In genomic region chr21:41726630-41726969, GRCh38 we compare ENCODE assay signal across 1 cellular context.
TF ChIP-seq lines count a peak whose summit lies in the region.

No MANE protein-coding gene starts in this region.

TF ChIP-seq in H1, 55 proteins besides CTCF, POLR2A, EP300 and RAD21 (continued from another document):
- TF ChIP-seq NANOG (IDR thresholded peaks at IDR 0.05; ENCODE audit: insufficient read depth, low read depth, low read length, poor library complexity, severe bottlenecking) (no peak), KDM5A (IDR thresholded peaks at IDR 0.05; ENCODE audit: low read length) (no peak), ASH2L (IDR thresholded peaks at IDR 0.05; ENCODE audit: low read length) (no peak), SP4 (IDR thresholded peaks at IDR 0.05; ENCODE audit: low read length) (no peak), CHD7 (IDR thresholded peaks at IDR 0.05; ENCODE audit: insufficient replicate concordance, low read length) (no peak), SAP30 (IDR thresholded peaks at IDR 0.05; ENCODE audit: insufficient read depth, insufficient replicate concordance, low read length) (no peak)
- TF ChIP-seq, protein P1, sequence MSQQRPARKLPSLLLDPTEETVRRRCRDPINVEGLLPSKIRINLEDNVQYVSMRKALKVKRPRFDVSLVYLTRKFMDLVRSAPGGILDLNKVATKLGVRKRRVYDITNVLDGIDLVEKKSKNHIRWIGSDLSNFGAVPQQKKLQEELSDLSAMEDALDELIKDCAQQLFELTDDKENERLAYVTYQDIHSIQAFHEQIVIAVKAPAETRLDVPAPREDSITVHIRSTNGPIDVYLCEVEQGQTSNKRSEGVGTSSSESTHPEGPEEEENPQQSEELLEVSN (IDR thresholded peaks at IDR 0.05), result no peak
